8 cellular contexts compared by ENCODE assay signal in genomic region chr1:154960446-154961136, GRCh38. TPM values are rescaled to one million over a fixed set of nuclear protein-coding genes. Genes with fewer than 3 reads are reported as not detected.
DNase-seq lines count a peak whose midpoint lies in the region; TF ChIP-seq lines count a peak whose summit lies in the region.

No MANE protein-coding gene starts in this region.

- H3K36me3 Mint-ChIP-seq in CD8-positive, alpha-beta memory T cell, result peaks cover 0 to 70% (median 6%) of the 10 kb centered on the region in 3 donors

- H3K27ac Mint-ChIP-seq in CD8-positive, alpha-beta memory T cell, result peak overlapping the region; percentile 86 to 99 (median 98)

- peaks cover 34% of the 10 kb centered on the region for H3K4me1 ChIP-seq in CD8-positive, alpha-beta memory T cell (ENCODE audit: insufficient read depth, low read length)
- no peaks in the 10 kb centered on the region for H3K4me1 ChIP-seq in endocrine pancreas (ENCODE audit: control insufficient read depth, insufficient read depth, low read length)
- H3K4me1 ChIP-seq in neutrophil (ENCODE audit: control insufficient read depth in 1 of 2, insufficient read depth in 1 of 2, low read depth in 1 of 2, low read length in 1 of 2), result peaks cover 31 to 39% of the 10 kb centered on the region in 2 experiments

- H3K9ac ChIP-seq in endocrine pancreas (ENCODE audit: control insufficient read depth, insufficient read depth, low read length), result peak overlapping the region; percentile 96

- CTCF ChIA-PET in CD8-positive, alpha-beta memory T cell (lab: Charles Lee), result interaction anchor here (0.9 to 3.7 kb wide), 13 partner anchors 8 to 101 kb away, joined by 3 to 42 read pairs (median 7); partner anchors contain the start of genes PMVK and SHC1
- CTCF ChIA-PET in GM10248 (lab: Yijun Ruan, JAX), result interaction anchor here (0.7 to 4.7 kb wide), 22 partner anchors 10 to 401 kb away, joined by 3 to 51 read pairs (median 4); partner anchors contain the start of genes EFNA4, PMVK and SHC1

- H3K27me3 ChIP-seq in CD8-positive, alpha-beta memory T cell (ENCODE audit: insufficient read depth, low read length, poor library complexity, severe bottlenecking), result no peaks in the 10 kb centered on the region
- H3K27me3 ChIP-seq in endocrine pancreas (ENCODE audit: control insufficient read depth, insufficient read depth, low read length) (no peaks in the 10 kb centered on the region), neutrophil (no peaks in the 10 kb centered on the region)

- H3K4me3 Mint-ChIP-seq in CD8-positive, alpha-beta memory T cell, result peak overlapping the region; percentile 92 to 98 (median 96)

- in situ Hi-C loops in KBM-7 (cut with MboI; ENCODE audit: low pct_unique_long_range_greater_than_20kb, low sequenced_read_pairs), result no loop called here

- peak overlapping the region; percentile 92 for H3K27ac ChIP-seq in CD8-positive, alpha-beta memory T cell (ENCODE audit: low read depth, low read length)
- peak overlapping the region; percentile 98 for H3K27ac ChIP-seq in neutrophil

- peaks cover 38 to 67% (median 57%) of the 10 kb centered on the region in 3 donors for H3K4me1 Mint-ChIP-seq in CD8-positive, alpha-beta memory T cell

- peaks cover 0 to 3% of the 10 kb centered on the region in 2 donors for H3K27me3 Mint-ChIP-seq in CD8-positive, alpha-beta memory T cell

- no peak for DNase-seq in CD8-positive, alpha-beta memory T cell
- DNase-seq in OCI-M1 (lab: John Stamatoyannopoulos, UW) (peak; percentile 61), NCI-H526 treated with DMSO at 0.1 percent for 48 hours (lab: John Stamatoyannopoulos, UW) (no peak), COLO668 (lab: John Stamatoyannopoulos, UW; ENCODE audit: unreplicated experiment) (no peak), KBM-7 (no peak), GM10248 (ENCODE audit: extremely low spot score) (no peak)

- peaks cover 11% of the 10 kb centered on the region for H3K36me3 ChIP-seq in CD8-positive, alpha-beta memory T cell (ENCODE audit: insufficient read depth, low read length)
- H3K36me3 ChIP-seq in endocrine pancreas (ENCODE audit: control insufficient read depth, insufficient read depth, low read length) (peaks cover 3% of the 10 kb centered on the region), neutrophil (peaks cover 40% of the 10 kb centered on the region)

- peak overlapping the region; percentile 64 for H3K4me3 ChIP-seq in CD8-positive, alpha-beta memory T cell (ENCODE audit: low read length)
- H3K4me3 ChIP-seq in endocrine pancreas (ENCODE audit: control insufficient read depth, insufficient read depth, low read length) (peak overlapping the region; percentile 76), neutrophil (ENCODE audit: low read depth in 1 of 2, low read length in 1 of 2) (peak overlapping the region; percentile 88 to 99)

- TF ChIP-seq CTCF in neutrophil (IDR thresholded peaks at IDR 0.05) (no peak), GM10248 (IDR thresholded peaks at IDR 0.05; ENCODE audit: control extremely low read depth, extremely low read depth, low read depth, missing control alignments) (no peak)

- H3K9me3 Mint-ChIP-seq in CD8-positive, alpha-beta memory T cell, result no peaks in the 10 kb centered on the region

- H3K9me3 ChIP-seq in CD8-positive, alpha-beta memory T cell (ENCODE audit: low read length), result no peaks in the 10 kb centered on the region
- H3K9me3 ChIP-seq in endocrine pancreas (ENCODE audit: control insufficient read depth, low read length), result no peaks in the 10 kb centered on the region
- H3K9me3 ChIP-seq in neutrophil, result no peaks in the 10 kb centered on the region

- POLR2A ChIA-PET in CD8-positive, alpha-beta memory T cell (lab: Charles Lee), result interaction anchor here (0.6 to 1.7 kb wide), 12 partner anchors 13 to 125 kb away, joined by 3 to 11 read pairs (median 4); partner anchors contain the start of genes CKS1B, FLAD1 and PMVK
- POLR2A ChIA-PET in GM10248 (lab: Yijun Ruan, JAX), result interaction anchor here (0.9 to 1.0 kb wide), 2 partner anchors 10 to 12 kb away, joined by 3 to 4 read pairs; partner anchors contain the start of gene SHC1

RNA-seq across cellular contexts. Expression of gene PYGO2, which starts 1.0 kb away (rescaled TPM):
- total RNA-seq in CD8-positive, alpha-beta memory T cell, result 10 to 100 TPM; 34.2 to 35.3 TPM
- polyA plus RNA-seq in CD8-positive, alpha-beta memory T cell, result 42.6 TPM

RNA-seq across cellular contexts. Expression of gene PBXIP1, which starts 4.7 kb away (rescaled TPM):
- 10 to 100 TPM; 35.9 to 36.1 TPM for total RNA-seq in CD8-positive, alpha-beta memory T cell
- 295 TPM for polyA plus RNA-seq in CD8-positive, alpha-beta memory T cell

RNA-seq across cellular contexts. Expression of gene SHC1, which starts 10.0 kb away (rescaled TPM):
- 10 to 100 TPM; 37.4 to 40.8 TPM for total RNA-seq in CD8-positive, alpha-beta memory T cell
- polyA plus RNA-seq in CD8-positive, alpha-beta memory T cell, result 32.7 TPM

RNA-seq across cellular contexts. Expression of gene CKS1B, which starts 13.9 kb away (rescaled TPM):
- 100 to 1,000 TPM; 125 to 126 TPM for total RNA-seq in CD8-positive, alpha-beta memory T cell
- polyA plus RNA-seq in CD8-positive, alpha-beta memory T cell, result 46.8 TPM

RNA-seq across cellular contexts. Expression of gene FLAD1, which starts 22.6 kb away (rescaled TPM):
- 10 to 100 TPM; 73.7 to 76.3 TPM for total RNA-seq in CD8-positive, alpha-beta memory T cell
- polyA plus RNA-seq in CD8-positive, alpha-beta memory T cell, result 51.2 TPM
